In the genomic region with DNA sequence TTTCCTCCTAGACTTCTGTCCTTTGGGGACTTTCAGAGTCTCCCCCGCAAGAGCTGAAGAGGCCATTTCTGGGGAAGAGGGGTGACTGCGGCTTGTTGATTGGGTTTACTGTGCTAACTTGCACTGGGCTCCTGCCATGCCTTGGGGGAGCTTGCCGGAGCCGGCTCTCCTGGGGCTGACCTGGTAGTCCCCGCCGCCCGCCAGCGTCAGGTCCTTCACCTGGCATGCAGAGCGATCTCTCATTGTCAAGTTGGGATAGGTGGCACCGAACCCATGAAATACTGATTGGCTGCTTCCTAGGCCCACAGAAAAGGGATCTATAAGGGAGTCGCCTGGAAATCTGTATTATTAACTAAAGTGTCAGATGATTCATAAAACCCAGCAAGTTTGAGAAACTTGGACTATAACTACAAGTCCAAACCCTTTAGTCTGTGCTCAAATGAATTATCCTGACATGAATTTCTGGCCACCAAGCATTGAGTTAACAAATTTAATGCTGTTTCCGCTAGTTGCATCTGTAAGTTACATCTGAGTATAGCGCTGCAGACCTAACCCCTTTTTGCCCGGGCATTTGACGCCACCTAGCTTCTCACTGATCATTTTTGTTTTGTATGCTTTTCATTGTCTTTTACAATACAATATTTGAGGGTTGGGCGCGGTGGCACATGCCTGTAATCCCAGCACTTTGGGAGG, we compare ENCODE assay signal across 8 cellular contexts. TPM values are rescaled to one million over a fixed set of nuclear protein-coding genes. Genes with fewer than 3 reads are reported as not detected.
DNase-seq lines count a peak whose midpoint lies in the region; TF ChIP-seq lines count a peak whose summit lies in the region.

No MANE protein-coding gene starts in this region.

- H3K27me3 ChIP-seq in MM.1S (replicated peaks; ENCODE audit: insufficient read depth, low read length) = peaks cover 4% of the 10 kb centered on the region; the same call in 1 of the 2 replicates

- DNase-seq in GM12864 (ENCODE audit: low read depth) (no peak), HEK293T (ENCODE audit: extremely low spot score) (no peak), MM.1S (peak; percentile 78), SKM-1 treated with dmso at 0.1 percent for 144 hours (lab: John Stamatoyannopoulos, UW; ENCODE audit: unreplicated experiment) (peak; percentile 64), astrocyte of the spinal cord (ENCODE audit: low read depth, low spot score) (peak; percentile 72), iPS-NIHi7 (ENCODE audit: extremely low spot score) (peak; percentile 59), HT-29 (ENCODE audit: low spot score) (no peak)
- peak in 2 of 3 donors; percentile 25 to 43 for DNase-seq in stimulated activated CD4-positive, alpha-beta T cell treated with anti-CD3 and anti-CD28 coated beads, Interleukin-12 subunit alpha, Interleukin-12 subunit beta, amount 100 ng/mL, for 48 hours (ENCODE audit: low read depth in 2 of 3, low spot score in 1 of 3)

- H3K9me3 ChIP-seq in MM.1S (replicated peaks; ENCODE audit: insufficient read depth, low read length) = no peaks in the 10 kb centered on the region

- no peaks in the 10 kb centered on the region for H3K9me2 ChIP-seq in MM.1S (replicated peaks; ENCODE audit: insufficient read depth, low read length)

- peaks cover 9% of the 10 kb centered on the region; the same call in 1 of the 2 replicates for H3F3A ChIP-seq in MM.1S (ENCODE audit: insufficient read depth, low read length)

- no peaks in the 10 kb centered on the region for H4K20me1 ChIP-seq in MM.1S (ENCODE audit: insufficient read depth, low read length)

- TF ChIP-seq CTCF in GM12864 (IDR thresholded peaks at IDR 0.05; ENCODE audit: low read depth, low read length, missing control alignments) = peak; percentile 36
- peak; percentile 47 for TF ChIP-seq CTCF in MM.1S (IDR thresholded peaks at IDR 0.05; ENCODE audit: low read length)
- TF ChIP-seq CTCF in astrocyte of the spinal cord (IDR thresholded peaks at IDR 0.05; ENCODE audit: low read depth, low read length) = peak; percentile 21

- no peaks in the 10 kb centered on the region for H3K36me3 ChIP-seq in MM.1S (replicated peaks; ENCODE audit: insufficient read depth, low read length)

- H3K27ac ChIP-seq in MM.1S (ENCODE audit: low read length) = peak overlapping the region; percentile 69

- in situ Hi-C loops in astrocyte of the spinal cord (cut with HindIII; ENCODE audit: low sequenced_read_pairs) = no loop called here

- peak overlapping the region; percentile 73 for H3K4me3 ChIP-seq in GM12864 (ENCODE audit: low read depth, low read length)
- H3K4me3 ChIP-seq in MM.1S (ENCODE audit: low read length) = peak overlapping the region; percentile 94
- H3K4me3 ChIP-seq in astrocyte of the spinal cord (ENCODE audit: low read depth, low read length) = peak overlapping the region; percentile 68

- POLR2A ChIA-PET in HEK293T (lab: Yijun Ruan, JAX) = interaction anchor here (0.7 to 7.3 kb wide), 31 partner anchors 9 to 442 kb away, joined by 3 to 99 read pairs (median 5); partner anchors contain the start of genes MAN2C1, PTPN9, SIN3A and SNUPN

- CTCF ChIA-PET in HEK293T (lab: Yijun Ruan, JAX) = interaction anchor here (0.7 to 2.9 kb wide), 5 partner anchors 86 to 273 kb away, joined by 3 to 9 read pairs (median 3); partner anchors contain the start of genes MAN2C1 and SIN3A

- H3K79me2 ChIP-seq in MM.1S (ENCODE audit: low read length) = peaks cover 29% of the 10 kb centered on the region

- H3K4me2 ChIP-seq in MM.1S (ENCODE audit: low read depth, low read length) = peak overlapping the region; percentile 74

- H2AFZ ChIP-seq in MM.1S (ENCODE audit: low read length) = peak overlapping the region; percentile 63

- H3K9ac ChIP-seq in MM.1S (ENCODE audit: low read length) = peak overlapping the region; percentile 86

- H3K4me1 ChIP-seq in MM.1S (ENCODE audit: low read length) = no peaks in the 10 kb centered on the region

TF ChIP-seq in HEK293T, 16 proteins besides CTCF, POLR2A, EP300 and RAD21:
- TF ChIP-seq L3MBTL2 (conservative IDR thresholded peaks at IDR 0.05) (peak; percentile 72), BHLHE40 (IDR thresholded peaks at IDR 0.05; ENCODE audit: borderline replicate concordance) (no peak), ELF4 (IDR thresholded peaks at IDR 0.05) (no peak)
TF ChIP-seq in HEK293T: peak in this region for 1.

RNA-seq across cellular contexts. Expression of gene IMP3, which starts 0.6 kb away (rescaled TPM):
- 186 and 250 TPM in 2 replicates for total RNA-seq in HT-29 (2014; rRNA removed; shearing (Covaris generic))

RNA-seq across cellular contexts. Expression of gene SNX33, which starts 7.1 kb away (rescaled TPM):
- 25.6 and 27.3 TPM in 2 replicates for total RNA-seq in HT-29 (2014; rRNA removed; shearing (Covaris generic))

RNA-seq across cellular contexts. Expression of gene SNUPN, which starts 15.1 kb away (rescaled TPM):
- total RNA-seq in HT-29 (2014; rRNA removed; shearing (Covaris generic)) = 27.2 and 30.6 TPM in 2 replicates

Comparison
In these comparisons a context has a peak if more than half of its experiments do, and no peak if none do; other contexts are left out.
1. DNase-seq: peak in MM.1S (single experiment), SKM-1 treated with dmso at 0.1 percent for 144 hours (single experiment), astrocyte of the spinal cord (single experiment), iPS-NIHi7 (single experiment) and stimulated activated CD4-positive, alpha-beta T cell treated with anti-CD3 and anti-CD28 coated beads, Interleukin-12 subunit alpha, Interleukin-12 subunit beta, amount 100 ng/mL, for 48 hours (2 of 3); none in GM12864 (single experiment), HEK293T (single experiment) and HT-29 (single experiment).
2. Peak in every context shown above with its lines, with median percentiles within 50 percentile points of each other: H3K4me3 ChIP-seq and CTCF ChIP-seq.